ENCODE assay signal across 8 cellular contexts in the genomic region with DNA sequence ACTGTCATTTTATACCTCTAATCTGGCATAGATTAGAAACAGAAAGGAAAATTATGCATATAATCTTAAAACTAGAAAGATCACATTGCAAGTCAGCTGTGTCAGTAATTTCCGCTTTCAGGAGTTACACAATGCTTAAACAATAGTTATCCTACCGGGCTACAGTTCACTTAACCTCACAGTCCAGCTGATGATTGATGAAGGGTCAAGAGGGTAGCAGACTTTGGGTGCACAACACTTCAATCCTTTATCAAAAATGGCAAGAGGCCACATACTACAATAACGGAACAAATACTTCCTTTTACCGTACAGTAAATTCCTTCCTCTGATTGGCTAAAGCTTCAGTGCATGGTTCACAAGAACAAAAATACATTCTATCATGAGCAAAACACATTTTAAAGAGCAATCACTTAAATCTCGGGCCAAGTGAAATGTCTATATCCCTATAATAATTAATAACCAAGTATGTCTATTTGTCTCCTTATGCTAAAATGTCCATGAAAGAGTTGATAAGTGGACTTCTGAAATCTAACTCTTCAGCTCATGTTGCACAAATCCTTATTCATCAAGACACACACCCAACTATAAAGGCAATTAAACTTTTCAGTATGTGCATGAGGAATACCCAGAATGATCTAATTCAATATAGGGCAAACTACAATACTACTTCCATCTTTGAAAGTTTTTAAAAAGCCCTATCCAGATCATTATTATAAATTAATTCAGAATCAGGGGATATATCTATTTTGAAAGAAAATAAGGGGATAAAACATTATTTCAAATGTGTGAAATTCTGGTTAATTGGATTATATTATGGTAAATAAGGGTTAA.
DNase-seq lines count a peak whose midpoint lies in the region; ATAC-seq, FAIRE-seq and TF ChIP-seq lines count a peak whose summit lies in the region.

No MANE protein-coding gene starts in this region.

- peak overlapping the region in 1 of 3 donors; percentile 53 for H3K27ac ChIP-seq in right lobe of liver

- intact Hi-C loops in right lobe of liver (cut with DNase I) = no loop called here

- no peak for DNase-seq in right lobe of liver
- DNase-seq in iPS-NIHi7 (ENCODE audit: extremely low spot score) = no peak
- no peak for DNase-seq in cortex of kidney (lab: John Stamatoyannopoulos, UW)
- no peak for DNase-seq in NCI-H524 treated with DMSO at 0.1 percent for 48 hours (lab: John Stamatoyannopoulos, UW)

- H3K9me3 ChIP-seq in right lobe of liver = no peaks in the 10 kb centered on the region

- H3K4me1 Mint-ChIP-seq in activated naive CD8-positive, alpha-beta T cell (ENCODE audit: low read depth) = peaks cover 91% of the 10 kb centered on the region

- H3K9me3 Mint-ChIP-seq in activated naive CD8-positive, alpha-beta T cell (ENCODE audit: low read depth) = no peaks in the 10 kb centered on the region

- peak overlapping the region; percentile 76 for H3K27ac Mint-ChIP-seq in activated naive CD8-positive, alpha-beta T cell

- no peak overlapping the region for H3K4me3 ChIP-seq in right lobe of liver

- ATAC-seq in HG03139 (IDR thresholded peaks at IDR 0.05; ENCODE audit: unreplicated experiment) = peak; percentile 52
- peak; percentile 87 to 92 (median 91) for ATAC-seq in right lobe of liver
- no peak for ATAC-seq in HG03280 (IDR thresholded peaks at IDR 0.05; ENCODE audit: unreplicated experiment)

- H3K27me3 Mint-ChIP-seq in activated naive CD8-positive, alpha-beta T cell = no peaks in the 10 kb centered on the region

- H3K4me3 Mint-ChIP-seq in activated naive CD8-positive, alpha-beta T cell = peak overlapping the region; percentile 61

- no peak for TF ChIP-seq POLR2A in right lobe of liver (IDR thresholded peaks at IDR 0.05)

- H3K36me3 Mint-ChIP-seq in activated naive CD8-positive, alpha-beta T cell = peaks cover 8% of the 10 kb centered on the region

- 10% methylated on average over 5 of the region's 5 CpGs for WGBS in right lobe of liver (ENCODE audit: insufficient coverage, low coverage, low lambda C conversion rate, missing lambda C conversion rate)

- H3K36me3 ChIP-seq in right lobe of liver = no peaks in the 10 kb centered on the region

- peaks cover 0 to 49% (median 12%) of the 10 kb centered on the region in 4 donors for H3K4me1 ChIP-seq in right lobe of liver

- no peak for TF ChIP-seq CTCF in right lobe of liver (IDR thresholded peaks at IDR 0.05)

- H3K27me3 ChIP-seq in right lobe of liver = no peaks in the 10 kb centered on the region

- peak; percentile 3 for FAIRE-seq in G401.6 (lab: Jason Lieb, UNC)
